Comparison of ENCODE assay signal across 1 cellular context in genomic region chr4:174427562-174428140, GRCh38.
TF ChIP-seq lines count a peak whose summit lies in the region.

No MANE protein-coding gene starts in this region.

TF ChIP-seq in GM23338, 12 proteins besides CTCF, POLR2A, EP300 and RAD21 (continued from another document):
- TF ChIP-seq ZNF331 (CRISPR knock-in tag; IDR thresholded peaks at IDR 0.05; ENCODE audit: low read depth) (no peak), JUNB (IDR thresholded peaks at IDR 0.05; ENCODE audit: unreplicated experiment) (no peak), NANOG (IDR thresholded peaks at IDR 0.05; ENCODE audit: borderline replicate concordance) (no peak), EZH2phosphoT487 (IDR thresholded peaks at IDR 0.05; ENCODE audit: unreplicated experiment) (no peak), POLR2AphosphoS5 (IDR thresholded peaks at IDR 0.05; ENCODE audit: low read depth) (no peak)
- TF ChIP-seq, protein P1, sequence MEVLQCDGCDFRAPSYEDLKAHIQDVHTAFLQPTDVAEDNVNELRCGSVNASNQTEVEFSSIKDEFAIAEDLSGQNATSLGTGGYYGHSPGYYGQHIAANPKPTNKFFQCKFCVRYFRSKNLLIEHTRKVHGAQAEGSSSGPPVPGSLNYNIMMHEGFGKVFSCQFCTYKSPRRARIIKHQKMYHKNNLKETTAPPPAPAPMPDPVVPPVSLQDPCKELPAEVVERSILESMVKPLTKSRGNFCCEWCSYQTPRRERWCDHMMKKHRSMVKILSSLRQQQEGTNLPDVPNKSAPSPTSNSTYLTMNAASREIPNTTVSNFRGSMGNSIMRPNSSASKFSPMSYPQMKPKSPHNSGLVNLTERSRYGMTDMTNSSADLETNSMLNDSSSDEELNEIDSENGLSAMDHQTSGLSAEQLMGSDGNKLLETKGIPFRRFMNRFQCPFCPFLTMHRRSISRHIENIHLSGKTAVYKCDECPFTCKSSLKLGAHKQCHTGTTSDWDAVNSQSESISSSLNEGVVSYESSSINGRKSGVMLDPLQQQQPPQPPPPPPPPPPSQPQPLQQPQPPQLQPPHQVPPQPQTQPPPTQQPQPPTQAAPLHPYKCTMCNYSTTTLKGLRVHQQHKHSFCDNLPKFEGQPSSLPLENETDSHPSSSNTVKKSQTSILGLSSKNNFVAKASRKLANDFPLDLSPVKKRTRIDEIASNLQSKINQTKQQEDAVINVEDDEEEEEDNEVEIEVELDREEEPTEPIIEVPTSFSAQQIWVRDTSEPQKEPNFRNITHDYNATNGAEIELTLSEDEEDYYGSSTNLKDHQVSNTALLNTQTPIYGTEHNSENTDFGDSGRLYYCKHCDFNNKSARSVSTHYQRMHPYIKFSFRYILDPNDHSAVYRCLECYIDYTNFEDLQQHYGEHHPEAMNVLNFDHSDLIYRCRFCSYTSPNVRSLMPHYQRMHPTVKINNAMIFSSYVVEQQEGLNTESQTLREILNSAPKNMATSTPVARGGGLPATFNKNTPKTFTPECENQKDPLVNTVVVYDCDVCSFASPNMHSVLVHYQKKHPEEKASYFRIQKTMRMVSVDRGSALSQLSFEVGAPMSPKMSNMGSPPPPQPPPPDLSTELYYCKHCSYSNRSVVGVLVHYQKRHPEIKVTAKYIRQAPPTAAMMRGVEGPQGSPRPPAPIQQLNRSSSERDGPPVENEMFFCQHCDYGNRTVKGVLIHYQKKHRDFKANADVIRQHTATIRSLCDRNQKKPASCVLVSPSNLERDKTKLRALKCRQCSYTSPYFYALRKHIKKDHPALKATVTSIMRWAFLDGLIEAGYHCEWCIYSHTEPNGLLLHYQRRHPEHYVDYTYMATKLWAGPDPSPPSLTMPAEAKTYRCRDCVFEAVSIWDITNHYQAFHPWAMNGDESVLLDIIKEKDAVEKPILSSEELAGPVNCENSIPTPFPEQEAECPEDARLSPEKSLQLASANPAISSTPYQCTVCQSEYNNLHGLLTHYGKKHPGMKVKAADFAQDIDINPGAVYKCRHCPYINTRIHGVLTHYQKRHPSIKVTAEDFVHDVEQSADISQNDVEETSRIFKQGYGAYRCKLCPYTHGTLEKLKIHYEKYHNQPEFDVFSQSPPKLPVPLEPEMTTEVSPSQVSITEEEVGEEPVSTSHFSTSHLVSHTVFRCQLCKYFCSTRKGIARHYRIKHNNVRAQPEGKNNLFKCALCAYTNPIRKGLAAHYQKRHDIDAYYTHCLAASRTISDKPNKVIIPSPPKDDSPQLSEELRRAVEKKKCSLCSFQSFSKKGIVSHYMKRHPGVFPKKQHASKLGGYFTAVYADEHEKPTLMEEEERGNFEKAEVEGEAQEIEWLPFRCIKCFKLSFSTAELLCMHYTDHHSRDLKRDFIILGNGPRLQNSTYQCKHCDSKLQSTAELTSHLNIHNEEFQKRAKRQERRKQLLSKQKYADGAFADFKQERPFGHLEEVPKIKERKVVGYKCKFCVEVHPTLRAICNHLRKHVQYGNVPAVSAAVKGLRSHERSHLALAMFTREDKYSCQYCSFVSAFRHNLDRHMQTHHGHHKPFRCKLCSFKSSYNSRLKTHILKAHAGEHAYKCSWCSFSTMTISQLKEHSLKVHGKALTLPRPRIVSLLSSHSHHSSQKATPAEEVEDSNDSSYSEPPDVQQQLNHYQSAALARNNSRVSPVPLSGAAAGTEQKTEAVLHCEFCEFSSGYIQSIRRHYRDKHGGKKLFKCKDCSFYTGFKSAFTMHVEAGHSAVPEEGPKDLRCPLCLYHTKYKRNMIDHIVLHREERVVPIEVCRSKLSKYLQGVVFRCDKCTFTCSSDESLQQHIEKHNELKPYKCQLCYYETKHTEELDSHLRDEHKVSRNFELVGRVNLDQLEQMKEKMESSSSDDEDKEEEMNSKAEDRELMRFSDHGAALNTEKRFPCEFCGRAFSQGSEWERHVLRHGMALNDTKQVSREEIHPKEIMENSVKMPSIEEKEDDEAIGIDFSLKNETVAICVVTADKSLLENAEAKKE (CRISPR knock-in tag; IDR thresholded peaks at IDR 0.05), result no peak
- TF ChIP-seq, protein P2, sequence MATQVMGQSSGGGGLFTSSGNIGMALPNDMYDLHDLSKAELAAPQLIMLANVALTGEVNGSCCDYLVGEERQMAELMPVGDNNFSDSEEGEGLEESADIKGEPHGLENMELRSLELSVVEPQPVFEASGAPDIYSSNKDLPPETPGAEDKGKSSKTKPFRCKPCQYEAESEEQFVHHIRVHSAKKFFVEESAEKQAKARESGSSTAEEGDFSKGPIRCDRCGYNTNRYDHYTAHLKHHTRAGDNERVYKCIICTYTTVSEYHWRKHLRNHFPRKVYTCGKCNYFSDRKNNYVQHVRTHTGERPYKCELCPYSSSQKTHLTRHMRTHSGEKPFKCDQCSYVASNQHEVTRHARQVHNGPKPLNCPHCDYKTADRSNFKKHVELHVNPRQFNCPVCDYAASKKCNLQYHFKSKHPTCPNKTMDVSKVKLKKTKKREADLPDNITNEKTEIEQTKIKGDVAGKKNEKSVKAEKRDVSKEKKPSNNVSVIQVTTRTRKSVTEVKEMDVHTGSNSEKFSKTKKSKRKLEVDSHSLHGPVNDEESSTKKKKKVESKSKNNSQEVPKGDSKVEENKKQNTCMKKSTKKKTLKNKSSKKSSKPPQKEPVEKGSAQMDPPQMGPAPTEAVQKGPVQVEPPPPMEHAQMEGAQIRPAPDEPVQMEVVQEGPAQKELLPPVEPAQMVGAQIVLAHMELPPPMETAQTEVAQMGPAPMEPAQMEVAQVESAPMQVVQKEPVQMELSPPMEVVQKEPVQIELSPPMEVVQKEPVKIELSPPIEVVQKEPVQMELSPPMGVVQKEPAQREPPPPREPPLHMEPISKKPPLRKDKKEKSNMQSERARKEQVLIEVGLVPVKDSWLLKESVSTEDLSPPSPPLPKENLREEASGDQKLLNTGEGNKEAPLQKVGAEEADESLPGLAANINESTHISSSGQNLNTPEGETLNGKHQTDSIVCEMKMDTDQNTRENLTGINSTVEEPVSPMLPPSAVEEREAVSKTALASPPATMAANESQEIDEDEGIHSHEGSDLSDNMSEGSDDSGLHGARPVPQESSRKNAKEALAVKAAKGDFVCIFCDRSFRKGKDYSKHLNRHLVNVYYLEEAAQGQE (IDR thresholded peaks at IDR 0.05; ENCODE audit: unreplicated experiment), result no peak
